Comparison of ENCODE assay signal across 24 cellular contexts in genomic region chr9:77156646-77157371, GRCh38. TPM values are rescaled to one million over a fixed set of nuclear protein-coding genes. Genes with fewer than 3 reads are reported as not detected.
DNase-seq lines count a peak whose midpoint lies in the region; ATAC-seq and TF ChIP-seq lines count a peak whose summit lies in the region.
"Had no signal": no experiment of that assay in that cellular context is flagged by ENCODE, and none has a peak within 500 bp of the region (broad histone marks: within the 10 kb centered on the region; RNA-seq: fewer than 3 reads in every experiment).

No MANE protein-coding gene starts in this region.

- H3K9me3 Mint-ChIP-seq in activated T-helper 17 cell treated with anti-CD3 and anti-CD28 coated beads, Interleukin-2, amount 50 U/mL, for 72 hours: no peaks in the 10 kb centered on the region
- H3K9me3 Mint-ChIP-seq: activated naive CD8-positive, alpha-beta T cell treated with anti-CD3 and anti-CD28 coated beads for 36 hours; CD4-positive, alpha-beta T cell; immature natural killer cell had no signal

- H3K27me3 ChIP-seq in right atrium auricular region: no peaks in the 10 kb centered on the region
- H3K27me3 ChIP-seq: SJCRH30 had no signal

- H3K27ac ChIP-seq in right atrium auricular region: peak overlapping the region; percentile 59 to 69
- H3K27ac ChIP-seq: neutrophil, PC-9, SJCRH30 had no signal

- H3K4me1 Mint-ChIP-seq in activated T-helper 17 cell treated with anti-CD3 and anti-CD28 coated beads, Interleukin-2, amount 50 U/mL, for 72 hours: no peaks in the 10 kb centered on the region
- H3K4me1 Mint-ChIP-seq: activated naive CD8-positive, alpha-beta T cell treated with anti-CD3 and anti-CD28 coated beads for 36 hours; immature natural killer cell had no signal

- H3K4me1 ChIP-seq in right atrium auricular region: no peaks in the 10 kb centered on the region
- H3K4me1 ChIP-seq: SJCRH30 had no signal

- DNase-seq in COR-L47 (lab: John Stamatoyannopoulos, UW) (peak; percentile 49), NCI-H69 (lab: John Stamatoyannopoulos, UW) (peak; percentile 80), dermis blood vessel endothelial cell (peak; percentile 32), right atrium auricular region (ENCODE audit: low spot score) (no peak), MV-4-11 (lab: John Stamatoyannopoulos, UW) (no peak)
- DNase-seq: activated CD4-positive, alpha-beta T cell treated with anti-CD3 and anti-CD28 coated beads, Interleukin-2, amount 50 U/mL, for 4 hours; activated CD8-positive, alpha-beta memory T cell treated with anti-CD3 and anti-CD28 coated beads, Interleukin-2, amount 50 U/mL, for 4 hours; activated naive CD8-positive, alpha-beta T cell treated with anti-CD3 and anti-CD28 coated beads for 36 hours; CD4-positive, alpha-beta T cell; DMS 273 treated with DMSO at 0.1 percent for 48 hours; immature natural killer cell; NCI-H1092 treated with DMSO at 0.1 percent for 48 hours; NCI-H82; PC-9; SJCRH30; stimulated activated CD4-positive, alpha-beta T cell treated with anti-CD3 and anti-CD28 coated beads, Interleukin-4, amount 100 ng/mL, for 24 hours; stimulated activated naive CD4-positive, alpha-beta T cell treated with Interleukin-2 at 50 U/mL for 16 hours; T-helper 2 cell had no signal

- H3K36me3 Mint-ChIP-seq in activated T-helper 17 cell treated with anti-CD3 and anti-CD28 coated beads, Interleukin-2, amount 50 U/mL, for 72 hours (ENCODE audit: low read depth): no peaks in the 10 kb centered on the region
- H3K36me3 Mint-ChIP-seq: activated naive CD8-positive, alpha-beta T cell treated with anti-CD3 and anti-CD28 coated beads for 36 hours; immature natural killer cell had no signal

- no peak overlapping the region for H3K4me3 ChIP-seq in right atrium auricular region
- H3K4me3 ChIP-seq: lung, PC-9, SJCRH30 had no signal

- no peaks in the 10 kb centered on the region for H3K9me3 ChIP-seq in right atrium auricular region
- H3K9me3 ChIP-seq: neutrophil, SJCRH30 had no signal

- no peak overlapping the region for H3K4me3 Mint-ChIP-seq in activated T-helper 17 cell treated with anti-CD3 and anti-CD28 coated beads, Interleukin-2, amount 50 U/mL, for 72 hours
- H3K4me3 Mint-ChIP-seq: activated naive CD8-positive, alpha-beta T cell treated with anti-CD3 and anti-CD28 coated beads for 36 hours; CD4-positive, alpha-beta T cell; immature natural killer cell had no signal

- ATAC-seq in HG02840 (IDR thresholded peaks at IDR 0.05; ENCODE audit: low FRiP score, unreplicated experiment): no peak
- ATAC-seq in activated T-helper 17 cell treated with anti-CD3 and anti-CD28 coated beads, Interleukin-2, amount 50 U/mL, for 72 hours (replicated peaks): no peak
- no peak for ATAC-seq in GM19397 (IDR thresholded peaks at IDR 0.05; ENCODE audit: unreplicated experiment)
- ATAC-seq: HepG2 had no signal

- no peak for TF ChIP-seq CTCF in right atrium auricular region (IDR thresholded peaks at IDR 0.05)

- no peaks in the 10 kb centered on the region for H3K36me3 ChIP-seq in right atrium auricular region
- H3K36me3 ChIP-seq: neutrophil, SJCRH30 had no signal

- peaks cover 34% of the 10 kb centered on the region for H3K27me3 Mint-ChIP-seq in activated T-helper 17 cell treated with anti-CD3 and anti-CD28 coated beads, Interleukin-2, amount 50 U/mL, for 72 hours

- no peak overlapping the region for H3K27ac Mint-ChIP-seq in activated T-helper 17 cell treated with anti-CD3 and anti-CD28 coated beads, Interleukin-2, amount 50 U/mL, for 72 hours
- H3K27ac Mint-ChIP-seq: activated naive CD8-positive, alpha-beta T cell treated with anti-CD3 and anti-CD28 coated beads for 36 hours; CD4-positive, alpha-beta T cell; immature natural killer cell had no signal

RNA-seq across cellular contexts. Expression of gene VPS13A, which starts 20.5 kb away (rescaled TPM):
- 35.2 and 35.6 TPM in 2 replicates for total RNA-seq in dermis blood vessel endothelial cell
- 10 to 100 TPM; 29.5 to 43.8 TPM for total RNA-seq in right atrium auricular region
- total RNA-seq in activated T-helper 17 cell treated with anti-CD3 and anti-CD28 coated beads, Interleukin-2, amount 50 U/mL, for 72 hours: 10 to 100 TPM; 43.1 to 44.4 TPM

Comparison
In these comparisons a context has a peak if more than half of its experiments do, and no peak if none do; other contexts are left out.
1. DNase-seq: peak in COR-L47 (single experiment), NCI-H69 (single experiment) and dermis blood vessel endothelial cell (single experiment); none in right atrium auricular region (single experiment) and MV-4-11 (single experiment).